In genomic region chr2:202104286-202104870, GRCh38 we compare ENCODE assay signal across 8 cellular contexts. TPM values are rescaled to one million over a fixed set of nuclear protein-coding genes. Genes with fewer than 3 reads are reported as not detected.
DNase-seq lines count a peak whose midpoint lies in the region; ATAC-seq, FAIRE-seq and TF ChIP-seq lines count a peak whose summit lies in the region.

No MANE protein-coding gene starts in this region.

- no peaks in the 10 kb centered on the region for H3K79me2 ChIP-seq in mesendoderm (ENCODE audit: control insufficient read depth, insufficient read depth, low read length)

- TF ChIP-seq CTCF in AG09309 (IDR thresholded peaks at IDR 0.05; ENCODE audit: control insufficient read depth, insufficient read depth, low read depth, low read length, missing control alignments) = peak; percentile 86
- peak; percentile 71 for TF ChIP-seq CTCF in astrocyte of the cerebellum (IDR thresholded peaks at IDR 0.05; ENCODE audit: low read depth, low read length, missing control alignments)

- H3K27me3 ChIP-seq in mesendoderm (ENCODE audit: insufficient read depth, low read length, poor library complexity) = no peaks in the 10 kb centered on the region

- H3K4me3 ChIP-seq in AG09309 (ENCODE audit: control insufficient read depth, low read depth, low read length) (no peak overlapping the region), astrocyte of the cerebellum (ENCODE audit: low read depth, low read length) (no peak overlapping the region), mesendoderm (ENCODE audit: low read length) (no peak overlapping the region)

- no peak overlapping the region for H2BK120ac ChIP-seq in mesendoderm (ENCODE audit: low read depth, low read length)

- no peak overlapping the region for H2AK5ac ChIP-seq in mesendoderm (ENCODE audit: low read length)

- DNase-seq in AG09309 (ENCODE audit: low read depth) (no peak), GM18507 (ENCODE audit: extremely low spot score, insufficient read length, low read depth) (no peak), NOMO-1 treated with DMSO at 0.1 percent for 48 hours (lab: John Stamatoyannopoulos, UW; ENCODE audit: unreplicated experiment) (peak; percentile 67), astrocyte of the cerebellum (ENCODE audit: low read depth) (no peak), mesendoderm (peak; percentile 74), NCI-H2081 treated with DMSO at 0.1 percent for 48 hours (lab: John Stamatoyannopoulos, UW) (no peak)

- no peak overlapping the region for H3K4me2 ChIP-seq in mesendoderm (ENCODE audit: low read length)

- no peak overlapping the region for H3K18ac ChIP-seq in mesendoderm (ENCODE audit: low read length)

- no peak overlapping the region for H3K27ac ChIP-seq in mesendoderm (ENCODE audit: low read depth, low read length)

- in situ Hi-C loops in astrocyte of the cerebellum (cut with HindIII; ENCODE audit: low sequenced_read_pairs) = no loop called here

- no peak overlapping the region for H3K23ac ChIP-seq in mesendoderm (ENCODE audit: low read length)

- no peak overlapping the region for H2BK5ac ChIP-seq in mesendoderm (ENCODE audit: low read length)

- peak overlapping the region; percentile 44 for H3K56ac ChIP-seq in mesendoderm (ENCODE audit: low read length)

- no peak overlapping the region for H2BK15ac ChIP-seq in mesendoderm (replicated peaks; ENCODE audit: low read depth)

- H3K79me1 ChIP-seq in mesendoderm (ENCODE audit: low read length) = no peaks in the 10 kb centered on the region

- peak; percentile 56 for FAIRE-seq in GM18507 (lab: Jason Lieb, UNC)

- H4K5ac ChIP-seq in mesendoderm (ENCODE audit: low read length) = no peak overlapping the region

- H4K8ac ChIP-seq in mesendoderm (ENCODE audit: low read depth, low read length) = no peak overlapping the region

- no peaks in the 10 kb centered on the region for H3K36me3 ChIP-seq in mesendoderm (ENCODE audit: control insufficient read depth, insufficient read depth, low read length)

- peaks cover 5% of the 10 kb centered on the region for H3K4me1 ChIP-seq in mesendoderm (ENCODE audit: control insufficient read depth, low read depth, low read length)

- no peak overlapping the region for H3K4ac ChIP-seq in mesendoderm (ENCODE audit: low read depth, low read length)

- WGBS in mesendoderm (ENCODE audit: extremely low coverage, insufficient coverage, low lambda C conversion rate) = no CpG with 5 or more reads among the region's 2 CpGs

- ATAC-seq in GM19467 (IDR thresholded peaks at IDR 0.05; ENCODE audit: unreplicated experiment) (no peak), GM18519 (IDR thresholded peaks at IDR 0.05; ENCODE audit: low FRiP score, unreplicated experiment) (no peak)

- H3K9ac ChIP-seq in mesendoderm (ENCODE audit: low read length) = no peak overlapping the region

RNA-seq across cellular contexts. Expression of gene KIAA2012, which starts 31.3 kb away (rescaled TPM):
- polyA plus RNA-seq in mesendoderm (2013, experiment 1 of 2) = not detected
- polyA plus RNA-seq in mesendoderm (2013, experiment 2 of 2) = not detected

Comparison
In these comparisons a context has a peak if more than half of its experiments do, and no peak if none do; other contexts are left out.
1. DNase-seq: peak in NOMO-1 treated with DMSO at 0.1 percent for 48 hours (single experiment) and mesendoderm (single experiment); none in AG09309 (single experiment), GM18507 (single experiment), astrocyte of the cerebellum (single experiment) and NCI-H2081 treated with DMSO at 0.1 percent for 48 hours (single experiment).